Comparison of ENCODE assay signal across 19 cellular contexts in genomic region chr7:118974836-118975235, GRCh38.
DNase-seq lines count a peak whose midpoint lies in the region; ATAC-seq, FAIRE-seq and TF ChIP-seq lines count a peak whose summit lies in the region.
"Had no signal": no experiment of that assay in that cellular context is flagged by ENCODE, and none has a peak within 500 bp of the region (broad histone marks: within the 10 kb centered on the region; RNA-seq: fewer than 3 reads in every experiment).

No MANE protein-coding gene starts in this region.

- no peaks in the 10 kb centered on the region for H3K27me3 Mint-ChIP-seq in naive thymus-derived CD8-positive, alpha-beta T cell
- H3K27me3 Mint-ChIP-seq: CD4-positive, CD25-positive, alpha-beta regulatory T cell had no signal

- no peaks in the 10 kb centered on the region for H3K4me1 Mint-ChIP-seq in naive thymus-derived CD8-positive, alpha-beta T cell
- H3K4me1 Mint-ChIP-seq: CD4-positive, CD25-positive, alpha-beta regulatory T cell had no signal

- H3K27me3 ChIP-seq in bronchial epithelial cell (ENCODE audit: control insufficient read depth, insufficient read depth, low read length) (no peaks in the 10 kb centered on the region), sigmoid colon (no peaks in the 10 kb centered on the region)

- no peaks in the 10 kb centered on the region for H3K36me3 ChIP-seq in bronchial epithelial cell (ENCODE audit: control insufficient read depth, insufficient read depth, low read length)
- no peaks in the 10 kb centered on the region for H3K36me3 ChIP-seq in sigmoid colon

- no peak overlapping the region for H3K4me3 Mint-ChIP-seq in naive thymus-derived CD8-positive, alpha-beta T cell
- H3K4me3 Mint-ChIP-seq: CD4-positive, CD25-positive, alpha-beta regulatory T cell had no signal

- H3K9me3 ChIP-seq in sigmoid colon = no peaks in the 10 kb centered on the region

- no peak for ATAC-seq in naive thymus-derived CD8-positive, alpha-beta T cell
- ATAC-seq: K562 had no signal

- H3K4me3 ChIP-seq in bronchial epithelial cell (ENCODE audit: low read depth, low read length) (no peak overlapping the region), sigmoid colon (no peak overlapping the region)
- H3K4me3 ChIP-seq: K562, SK-N-MC had no signal

- H3K27ac Mint-ChIP-seq in naive thymus-derived CD8-positive, alpha-beta T cell = no peak overlapping the region
- H3K27ac Mint-ChIP-seq: CD4-positive, CD25-positive, alpha-beta regulatory T cell had no signal

- DNase-seq in H4 (ENCODE audit: low spot score) = peak; percentile 20
- peak in 2 of 3 experiments; percentile 56 to 75 for DNase-seq in NCI-H1417 (lab: John Stamatoyannopoulos, UW)
- peak; percentile 7 for DNase-seq in bronchial epithelial cell (ENCODE audit: low read depth)
- DNase-seq in foreskin melanocyte = peak; percentile 34
- no peak for DNase-seq in mucosa of gallbladder (ENCODE audit: low spot score)
- no peak for DNase-seq in sigmoid colon
- DNase-seq in naive thymus-derived CD8-positive, alpha-beta T cell = no peak
- DNase-seq: CD4-positive, CD25-positive, alpha-beta regulatory T cell; DMS79 treated with DMSO at 0.1 percent for 48 hours; NCI-H1092 treated with DMSO at 0.1 percent for 48 hours; NCI-H187 treated with DMSO at 0.1 percent for 48 hours; NCI-H226; NCI-H510A treated with DMSO at 0.1 percent for 48 hours; RPMI8226; SHP77; SW 1271 had no signal

- intact Hi-C loops in sigmoid colon (cut with DNase I) = no loop called here

- FAIRE-seq in bronchial epithelial cell (lab: Jason Lieb, UNC) = no peak
- FAIRE-seq: H54, K562 had no signal

- H3K36me3 Mint-ChIP-seq in naive thymus-derived CD8-positive, alpha-beta T cell = no peaks in the 10 kb centered on the region
- H3K36me3 Mint-ChIP-seq: CD4-positive, CD25-positive, alpha-beta regulatory T cell had no signal

- POLR2A ChIA-PET in naive thymus-derived CD8-positive, alpha-beta T cell (lab: Charles Lee) = no interaction called here

- TF ChIP-seq EP300 in sigmoid colon (IDR thresholded peaks at IDR 0.05) = no peak

- no peak for TF ChIP-seq CTCF in bronchial epithelial cell (IDR thresholded peaks at IDR 0.05; ENCODE audit: insufficient read depth, low read length, severe bottlenecking)
- TF ChIP-seq CTCF in sigmoid colon (IDR thresholded peaks at IDR 0.05) = no peak

- WGBS in sigmoid colon, 2 donors = 77 to 78% methylated on average over 1 of the region's 1 CpG

- no peaks in the 10 kb centered on the region for H3K4me1 ChIP-seq in sigmoid colon

- peaks cover 0 to 8% (median 0%) of the 10 kb centered on the region in 9 donors for H3K9me3 Mint-ChIP-seq in naive thymus-derived CD8-positive, alpha-beta T cell

- H3K27ac ChIP-seq in sigmoid colon = no peak overlapping the region
- H3K27ac ChIP-seq: SK-N-MC had no signal

- TF ChIP-seq POLR2A in sigmoid colon (IDR thresholded peaks at IDR 0.05) = no peak

Comparison
In these comparisons a context has a peak if more than half of its experiments do, and no peak if none do; other contexts are left out.
1. DNase-seq: peak in H4 (single experiment), NCI-H1417 (2 of 3), bronchial epithelial cell (single experiment) and foreskin melanocyte (single experiment); none in mucosa of gallbladder (single experiment), sigmoid colon (single experiment) and naive thymus-derived CD8-positive, alpha-beta T cell (0 of 10).